In genomic region chr11:34792143-34792542, GRCh38 we compare ENCODE assay signal across 16 cellular contexts.
DNase-seq lines count a peak whose midpoint lies in the region; ATAC-seq and TF ChIP-seq lines count a peak whose summit lies in the region.
"Had no signal": no experiment of that assay in that cellular context is flagged by ENCODE, and none has a peak within 500 bp of the region (broad histone marks: within the 10 kb centered on the region; RNA-seq: fewer than 3 reads in every experiment).

No MANE protein-coding gene starts in this region.

- peak overlapping the region; percentile 76 for H2AFZ ChIP-seq in MM.1S (ENCODE audit: low read length)

- H3K9me2 ChIP-seq in MM.1S (replicated peaks; ENCODE audit: insufficient read depth, low read length), result no peaks in the 10 kb centered on the region

- DNase-seq in activated naive CD8-positive, alpha-beta T cell treated with anti-CD3 and anti-CD28 coated beads for 36 hours, result no peak
- no peak for DNase-seq in activated naive CD8-positive, alpha-beta T cell treated with anti-CD3 and anti-CD28 coated beads, Interleukin-2, amount 50 U/mL, for 24 hours
- no peak for DNase-seq in MM.1S
- no peak for DNase-seq in esophagus squamous epithelium (lab: John Stamatoyannopoulos, UW)
- no peak for DNase-seq in substantia nigra (lab: John Stamatoyannopoulos, UW)
- no peak for DNase-seq in activated CD8-positive, alpha-beta T cell treated with anti-CD3 and anti-CD28 coated beads, Interleukin-2, amount 10 ng/mL, durations not matched to agents 7 days and 5 days
- DNase-seq in SHP77 (lab: John Stamatoyannopoulos, UW), result no peak
- DNase-seq: ACHN; activated CD8-positive, alpha-beta memory T cell treated with anti-CD3 and anti-CD28 coated beads, Interleukin-2, amount 10 ng/mL, durations not matched to agents 7 days and 5 days; mammary epithelial cell; NCI-H1436; NCI-H526 had no signal

- CTCF ChIA-PET in activated CD8-positive, alpha-beta T cell treated with anti-CD3 and anti-CD28 coated beads, Interleukin-2, amount 10 ng/mL, durations not matched to agents 7 days and 5 days (lab: Charles Lee), result no interaction called here

- H3K27me3 ChIP-seq in MM.1S (replicated peaks; ENCODE audit: insufficient read depth, low read length), result no peaks in the 10 kb centered on the region
- H3K27me3 ChIP-seq in esophagus squamous epithelium, result no peaks in the 10 kb centered on the region
- H3K27me3 ChIP-seq: esophagus muscularis mucosa had no signal

- WGBS in esophagus squamous epithelium, 2 donors, result 63 to 66% methylated on average over 4 of the region's 4 CpGs

- H3K36me3 ChIP-seq in MM.1S (replicated peaks; ENCODE audit: insufficient read depth, low read length) (no peaks in the 10 kb centered on the region), esophagus squamous epithelium (no peaks in the 10 kb centered on the region)
- H3K36me3 ChIP-seq: esophagus muscularis mucosa, thoracic aorta had no signal

- peak; percentile 14; the same call in 1 of the 2 replicates for TF ChIP-seq CTCF in MM.1S (IDR thresholded peaks at IDR 0.05; ENCODE audit: low read length)
- TF ChIP-seq CTCF in esophagus squamous epithelium (IDR thresholded peaks at IDR 0.05), result no peak

- peaks cover 2% of the 10 kb centered on the region for H3K36me3 Mint-ChIP-seq in activated naive CD8-positive, alpha-beta T cell treated with anti-CD3 and anti-CD28 coated beads for 36 hours
- H3K36me3 Mint-ChIP-seq in activated naive CD8-positive, alpha-beta T cell treated with anti-CD3 and anti-CD28 coated beads, Interleukin-2, amount 50 U/mL, for 24 hours (ENCODE audit: low read depth), result no peaks in the 10 kb centered on the region
- no peaks in the 10 kb centered on the region for H3K36me3 Mint-ChIP-seq in activated CD8-positive, alpha-beta T cell treated with anti-CD3 and anti-CD28 coated beads, Interleukin-2, amount 10 ng/mL, durations not matched to agents 7 days and 5 days (ENCODE audit: low read depth)
- H3K36me3 Mint-ChIP-seq: activated CD8-positive, alpha-beta memory T cell treated with anti-CD3 and anti-CD28 coated beads, Interleukin-2, amount 10 ng/mL, durations not matched to agents 7 days and 5 days had no signal

- no peak for ATAC-seq in activated naive CD8-positive, alpha-beta T cell treated with anti-CD3 and anti-CD28 coated beads, Interleukin-2, amount 50 U/mL, for 24 hours
- ATAC-seq in activated CD8-positive, alpha-beta T cell treated with anti-CD3 and anti-CD28 coated beads, Interleukin-2, amount 10 ng/mL, durations not matched to agents 7 days and 5 days, result no peak
- ATAC-seq in HG03457 (IDR thresholded peaks at IDR 0.05; ENCODE audit: unreplicated experiment), result no peak

- peaks cover 4% of the 10 kb centered on the region for H3K4me1 Mint-ChIP-seq in activated naive CD8-positive, alpha-beta T cell treated with anti-CD3 and anti-CD28 coated beads for 36 hours
- H3K4me1 Mint-ChIP-seq in activated naive CD8-positive, alpha-beta T cell treated with anti-CD3 and anti-CD28 coated beads, Interleukin-2, amount 50 U/mL, for 24 hours, result no peaks in the 10 kb centered on the region
- peaks cover 2% of the 10 kb centered on the region for H3K4me1 Mint-ChIP-seq in activated CD8-positive, alpha-beta T cell treated with anti-CD3 and anti-CD28 coated beads, Interleukin-2, amount 10 ng/mL, durations not matched to agents 7 days and 5 days (ENCODE audit: low read depth)

- peak overlapping the region; percentile 38; the same call in 1 of the 2 replicates for H3K9ac ChIP-seq in MM.1S (ENCODE audit: low read length)

- H3K4me1 ChIP-seq in MM.1S (ENCODE audit: low read length) (peaks cover 29% of the 10 kb centered on the region), esophagus squamous epithelium (peaks cover 3 to 71% (median 14%) of the 10 kb centered on the region in 3 donors)

- H3K27ac ChIP-seq in MM.1S (ENCODE audit: low read length) (peak overlapping the region; percentile 41; the same call in 1 of the 2 replicates), esophagus squamous epithelium (peak overlapping the region; percentile 29 to 67 (median 58)), substantia nigra (ENCODE audit: low read depth, low read length, poor library complexity, severe bottlenecking) (peak overlapping the region; percentile 39)
- H3K27ac ChIP-seq: esophagus muscularis mucosa, thoracic aorta had no signal

- H3K4me2 ChIP-seq in MM.1S (ENCODE audit: low read depth, low read length), result peak overlapping the region; percentile 51

- peak overlapping the region; percentile 44 for H3K27ac Mint-ChIP-seq in activated naive CD8-positive, alpha-beta T cell treated with anti-CD3 and anti-CD28 coated beads for 36 hours
- H3K27ac Mint-ChIP-seq in activated naive CD8-positive, alpha-beta T cell treated with anti-CD3 and anti-CD28 coated beads, Interleukin-2, amount 50 U/mL, for 24 hours, result no peak overlapping the region
- H3K27ac Mint-ChIP-seq in activated CD8-positive, alpha-beta T cell treated with anti-CD3 and anti-CD28 coated beads, Interleukin-2, amount 10 ng/mL, durations not matched to agents 7 days and 5 days, result no peak overlapping the region
- H3K27ac Mint-ChIP-seq: activated CD8-positive, alpha-beta memory T cell treated with anti-CD3 and anti-CD28 coated beads, Interleukin-2, amount 10 ng/mL, durations not matched to agents 7 days and 5 days; activated naive CD8-positive, alpha-beta T cell had no signal

- H3K4me3 ChIP-seq in MM.1S (ENCODE audit: low read length) (peak overlapping the region; percentile 16; the same call in 1 of the 2 replicates), esophagus squamous epithelium (no peak overlapping the region)
- H3K4me3 ChIP-seq: esophagus muscularis mucosa, thoracic aorta had no signal

- intact Hi-C loops in esophagus squamous epithelium (cut with DNase I), result no loop called here

- no peak for TF ChIP-seq POLR2A in esophagus squamous epithelium (IDR thresholded peaks at IDR 0.05)

- H3F3A ChIP-seq in MM.1S (ENCODE audit: insufficient read depth, low read length), result 0 out of 2 replicates have a peak, but pooled peaks cover 8% of the 10 kb centered on the region

- peaks cover 8% of the 10 kb centered on the region for H3K9me3 Mint-ChIP-seq in activated naive CD8-positive, alpha-beta T cell treated with anti-CD3 and anti-CD28 coated beads for 36 hours
- H3K9me3 Mint-ChIP-seq in activated naive CD8-positive, alpha-beta T cell treated with anti-CD3 and anti-CD28 coated beads, Interleukin-2, amount 50 U/mL, for 24 hours, result no peaks in the 10 kb centered on the region
- no peaks in the 10 kb centered on the region for H3K9me3 Mint-ChIP-seq in activated CD8-positive, alpha-beta T cell treated with anti-CD3 and anti-CD28 coated beads, Interleukin-2, amount 10 ng/mL, durations not matched to agents 7 days and 5 days (ENCODE audit: insufficient read depth)

- H3K9me3 ChIP-seq in MM.1S (replicated peaks; ENCODE audit: insufficient read depth, low read length) (no peaks in the 10 kb centered on the region), esophagus squamous epithelium (no peaks in the 10 kb centered on the region)
- H3K9me3 ChIP-seq: esophagus muscularis mucosa, thoracic aorta had no signal

- H3K27me3 Mint-ChIP-seq in activated naive CD8-positive, alpha-beta T cell treated with anti-CD3 and anti-CD28 coated beads for 36 hours, result peaks cover 10% of the 10 kb centered on the region
- H3K27me3 Mint-ChIP-seq in activated naive CD8-positive, alpha-beta T cell treated with anti-CD3 and anti-CD28 coated beads, Interleukin-2, amount 50 U/mL, for 24 hours, result peaks cover 17% of the 10 kb centered on the region
- no peaks in the 10 kb centered on the region for H3K27me3 Mint-ChIP-seq in activated CD8-positive, alpha-beta T cell treated with anti-CD3 and anti-CD28 coated beads, Interleukin-2, amount 10 ng/mL, durations not matched to agents 7 days and 5 days (ENCODE audit: low read depth)

- H3K79me2 ChIP-seq in MM.1S (ENCODE audit: low read length), result no peaks in the 10 kb centered on the region

- no peak overlapping the region for H3K4me3 Mint-ChIP-seq in activated naive CD8-positive, alpha-beta T cell treated with anti-CD3 and anti-CD28 coated beads for 36 hours
- no peak overlapping the region for H3K4me3 Mint-ChIP-seq in activated naive CD8-positive, alpha-beta T cell treated with anti-CD3 and anti-CD28 coated beads, Interleukin-2, amount 50 U/mL, for 24 hours
- no peak overlapping the region for H3K4me3 Mint-ChIP-seq in activated CD8-positive, alpha-beta T cell treated with anti-CD3 and anti-CD28 coated beads, Interleukin-2, amount 10 ng/mL, durations not matched to agents 7 days and 5 days
- H3K4me3 Mint-ChIP-seq: activated CD8-positive, alpha-beta memory T cell treated with anti-CD3 and anti-CD28 coated beads, Interleukin-2, amount 10 ng/mL, durations not matched to agents 7 days and 5 days; activated naive CD8-positive, alpha-beta T cell had no signal

- no peaks in the 10 kb centered on the region for H4K20me1 ChIP-seq in MM.1S (ENCODE audit: insufficient read depth, low read length)

- POLR2A ChIA-PET in activated CD8-positive, alpha-beta T cell treated with anti-CD3 and anti-CD28 coated beads, Interleukin-2, amount 10 ng/mL, durations not matched to agents 7 days and 5 days (lab: Charles Lee), result no interaction called here
